Comparison of ENCODE assay signal across 8 cellular contexts in genomic region chr11:65651589-65652510, GRCh38. TPM values are rescaled to one million over a fixed set of nuclear protein-coding genes. Genes with fewer than 3 reads are reported as not detected.
DNase-seq lines count a peak whose midpoint lies in the region; ATAC-seq and TF ChIP-seq lines count a peak whose summit lies in the region.

No MANE protein-coding gene starts in this region.

- peaks cover 43% of the 10 kb centered on the region for H3K4me1 Mint-ChIP-seq in CD14-positive monocyte
- H3K4me1 Mint-ChIP-seq in activated CD8-positive, alpha-beta T cell treated with anti-CD3 and anti-CD28 coated beads, Interleukin-2, amount 10 ng/mL, durations not matched to agents 7 days and 5 days (ENCODE audit: low read depth) = peaks cover 43% of the 10 kb centered on the region

- H3K36me3 Mint-ChIP-seq in CD14-positive monocyte = peaks cover 66 to 78% of the 10 kb centered on the region in 2 donors
- H3K36me3 Mint-ChIP-seq in activated CD8-positive, alpha-beta T cell treated with anti-CD3 and anti-CD28 coated beads, Interleukin-2, amount 10 ng/mL, durations not matched to agents 7 days and 5 days (ENCODE audit: low read depth) = peaks cover 66% of the 10 kb centered on the region

- peak; percentile 19 for ATAC-seq in HG03066 (IDR thresholded peaks at IDR 0.05; ENCODE audit: low read depth, unreplicated experiment)
- no peak for ATAC-seq in activated CD8-positive, alpha-beta T cell treated with anti-CD3 and anti-CD28 coated beads, Interleukin-2, amount 10 ng/mL, durations not matched to agents 7 days and 5 days
- peak; percentile 0 to 19 (median 8) for ATAC-seq in psoas muscle
- ATAC-seq in HG02642 (IDR thresholded peaks at IDR 0.05; ENCODE audit: poor library complexity, unreplicated experiment) = no peak
- ATAC-seq in GM21576 (IDR thresholded peaks at IDR 0.05; ENCODE audit: unreplicated experiment) = no peak

- CTCF ChIA-PET in activated CD8-positive, alpha-beta T cell treated with anti-CD3 and anti-CD28 coated beads, Interleukin-2, amount 10 ng/mL, durations not matched to agents 7 days and 5 days (lab: Charles Lee) = interaction anchor here (0.7 to 2.8 kb wide), 11 partner anchors 9 to 238 kb away, joined by 3 to 25 read pairs (median 4); partner anchors contain the start of genes CCDC85B, PCNX3 and SIPA1

- no peak for TF ChIP-seq CTCF in CD14-positive monocyte (IDR thresholded peaks at IDR 0.05)
- TF ChIP-seq CTCF in cardiac muscle cell (IDR thresholded peaks at IDR 0.05; ENCODE audit: low read depth, low read length) = no peak
- no peak for TF ChIP-seq CTCF in psoas muscle (IDR thresholded peaks at IDR 0.05)

- no peaks in the 10 kb centered on the region for H3K27me3 ChIP-seq in cardiac muscle cell
- peaks cover 0 to 10% (median 0%) of the 10 kb centered on the region in 3 donors for H3K27me3 ChIP-seq in psoas muscle (ENCODE audit: insufficient read depth in 3 of 3, low read length in 2 of 3)

- POLR2A ChIA-PET in activated CD8-positive, alpha-beta T cell treated with anti-CD3 and anti-CD28 coated beads, Interleukin-2, amount 10 ng/mL, durations not matched to agents 7 days and 5 days (lab: Charles Lee) = interaction anchor here (0.6 to 5.4 kb wide), 7 partner anchors 9 to 571 kb away, joined by 3 to 50 read pairs (median 3); partner anchors contain the start of genes RELA and SIPA1

- H3K27ac Mint-ChIP-seq in CD14-positive monocyte = peak overlapping the region; percentile 90 to 98 (median 96)
- H3K27ac Mint-ChIP-seq in activated CD8-positive, alpha-beta T cell treated with anti-CD3 and anti-CD28 coated beads, Interleukin-2, amount 10 ng/mL, durations not matched to agents 7 days and 5 days = peak overlapping the region; percentile 90

- H3K27ac ChIP-seq in cardiac muscle cell (peak overlapping the region; percentile 91), psoas muscle (peak overlapping the region; percentile 93)

- H3K4me3 ChIP-seq in cardiac muscle cell (peak overlapping the region; percentile 34), psoas muscle (peak overlapping the region; percentile 71)

- no peaks in the 10 kb centered on the region for H3K9me3 Mint-ChIP-seq in CD14-positive monocyte
- H3K9me3 Mint-ChIP-seq in activated CD8-positive, alpha-beta T cell treated with anti-CD3 and anti-CD28 coated beads, Interleukin-2, amount 10 ng/mL, durations not matched to agents 7 days and 5 days (ENCODE audit: insufficient read depth) = no peaks in the 10 kb centered on the region

- H3K4me1 ChIP-seq in cardiac muscle cell (ENCODE audit: low read depth) (peaks cover 10% of the 10 kb centered on the region), psoas muscle (peaks cover 17% of the 10 kb centered on the region)

- H3K9me3 ChIP-seq in cardiac muscle cell (ENCODE audit: low read depth) (no peaks in the 10 kb centered on the region), psoas muscle (no peaks in the 10 kb centered on the region)

- H3K36me3 ChIP-seq in cardiac muscle cell (peaks cover 18% of the 10 kb centered on the region), psoas muscle (ENCODE audit: insufficient read depth in 1 of 2, low read depth in 1 of 2) (peaks cover 9 to 55% of the 10 kb centered on the region in 2 donors)

- 26 to 31% (median 30%) methylated on average over 25 to 28 of the region's 28 CpGs for WGBS in psoas muscle, 3 donors

- peak overlapping the region; percentile 76 to 90 for H3K4me3 Mint-ChIP-seq in CD14-positive monocyte
- peak overlapping the region; percentile 77 for H3K4me3 Mint-ChIP-seq in activated CD8-positive, alpha-beta T cell treated with anti-CD3 and anti-CD28 coated beads, Interleukin-2, amount 10 ng/mL, durations not matched to agents 7 days and 5 days

- DNase-seq in CD14-positive monocyte (ENCODE audit: low spot score) (no peak), cardiac muscle cell (ENCODE audit: low read depth in 1 of 2, low spot score in 1 of 2) (peak in 1 of 2 donors; percentile 48), psoas muscle (peak in 1 of 2 donors; percentile 58), NCI-H526 (lab: John Stamatoyannopoulos, UW) (no peak)
- peak; percentile 25 for DNase-seq in activated CD8-positive, alpha-beta T cell treated with anti-CD3 and anti-CD28 coated beads, Interleukin-2, amount 10 ng/mL, durations not matched to agents 7 days and 5 days

- no peaks in the 10 kb centered on the region for H3K27me3 Mint-ChIP-seq in CD14-positive monocyte (ENCODE audit: low read depth in 3 of 3)
- no peaks in the 10 kb centered on the region for H3K27me3 Mint-ChIP-seq in activated CD8-positive, alpha-beta T cell treated with anti-CD3 and anti-CD28 coated beads, Interleukin-2, amount 10 ng/mL, durations not matched to agents 7 days and 5 days (ENCODE audit: low read depth)

- intact Hi-C loops in CD14-positive monocyte (cut with micrococcal nuclease) (loop anchor here (1.0 to 5.0 kb wide), 4 partner anchors 14 to 37 kb away; partner anchors contain the start of genes PCNX3 (in 2 of the 2), MAP3K11 (in 1 of the 2) and SIPA1 (in 1 of the 2)), psoas muscle (cut with DNase I) (loop anchor here in 1 of 2 donors (5.0 kb wide), 1 partner anchor 110 kb away; no protein-coding TSS in a partner anchor)

RNA-seq across cellular contexts. Expression of gene RELA, which starts 10.9 kb away (rescaled TPM):
- polyA plus RNA-seq in CD14-positive monocyte (10 to 100 TPM; 21.3 to 30.9 TPM), cardiac muscle cell (46.2 and 46.5 TPM in 2 replicates), psoas muscle (10 to 100 TPM; 42.1 to 64.9 (median 64.0) TPM)
- total RNA-seq in activated CD8-positive, alpha-beta T cell treated with anti-CD3 and anti-CD28 coated beads, Interleukin-2, amount 10 ng/mL, durations not matched to agents 7 days and 5 days = 10 to 100 TPM; 72.5 to 82.4 TPM
- total RNA-seq in cardiac muscle cell (39.8 and 51.9 TPM in 2 replicates), psoas muscle (10 to 100 TPM; 48.7 to 72.6 (median 65.2) TPM)

RNA-seq across cellular contexts. Expression of gene SIPA1, which starts 13.9 kb away (rescaled TPM):
- polyA plus RNA-seq in CD14-positive monocyte = 10 to 100 TPM; 83.4 to 86.5 TPM
- 100 to 1,000 TPM; 245 to 274 TPM for total RNA-seq in activated CD8-positive, alpha-beta T cell treated with anti-CD3 and anti-CD28 coated beads, Interleukin-2, amount 10 ng/mL, durations not matched to agents 7 days and 5 days
- total RNA-seq in cardiac muscle cell = 17.3 and 25.9 TPM in 2 replicates
- polyA plus RNA-seq in cardiac muscle cell = 21.6 and 33.7 TPM in 2 replicates
- 10 to 100 TPM; 10.1 to 15.6 (median 11.3) TPM for total RNA-seq in psoas muscle
- 10 to 100 TPM in 2 of 3 donors, 1 to 10 TPM in 1; 7.9 to 17.4 (median 13.7) TPM for polyA plus RNA-seq in psoas muscle

RNA-seq across cellular contexts. Expression of gene PCNX3, which starts 36.3 kb away (rescaled TPM):
- polyA plus RNA-seq in CD14-positive monocyte = 1 to 10 TPM in 1 of 2 donors, under 1 TPM in 1; 0.58 to 1.7 TPM
- 10 to 100 TPM; 50.1 to 54.8 TPM for total RNA-seq in activated CD8-positive, alpha-beta T cell treated with anti-CD3 and anti-CD28 coated beads, Interleukin-2, amount 10 ng/mL, durations not matched to agents 7 days and 5 days
- 40.9 and 42.7 TPM in 2 replicates for total RNA-seq in cardiac muscle cell
- 18.9 and 22.0 TPM in 2 replicates for polyA plus RNA-seq in cardiac muscle cell
- total RNA-seq in psoas muscle = 10 to 100 TPM in 1 of 4 donors, 1 to 10 TPM in 3; 8.9 to 10.8 (median 9.7) TPM
- 10 to 100 TPM in 2 of 3 donors, 1 to 10 TPM in 1; 6.5 to 15.5 (median 11.4) TPM for polyA plus RNA-seq in psoas muscle

RNA-seq across cellular contexts. Expression of gene MAP3K11, which starts 37.8 kb away (rescaled TPM):
- polyA plus RNA-seq in CD14-positive monocyte (10 to 100 TPM; 20.8 to 32.0 TPM), cardiac muscle cell (25.9 and 31.2 TPM in 2 replicates), psoas muscle (10 to 100 TPM in 2 of 3 donors, 1 to 10 TPM in 1; 8.8 to 13.9 (median 10.7) TPM)
- 10 to 100 TPM; 56.7 to 66.5 TPM for total RNA-seq in activated CD8-positive, alpha-beta T cell treated with anti-CD3 and anti-CD28 coated beads, Interleukin-2, amount 10 ng/mL, durations not matched to agents 7 days and 5 days
- total RNA-seq in cardiac muscle cell (44.8 and 63.1 TPM in 2 replicates), psoas muscle (10 to 100 TPM; 14.5 to 18.8 (median 16.8) TPM)

RNA-seq across cellular contexts. Expression of gene KCNK7, which starts 56.2 kb away (rescaled TPM):
- polyA plus RNA-seq in CD14-positive monocyte (not detected), cardiac muscle cell (not detected in 2 replicates), psoas muscle (1 to 10 TPM in 1 of 3 donors, under 1 TPM in 2; 0.22 to 1.4 (median 0.99) TPM)
- total RNA-seq in activated CD8-positive, alpha-beta T cell treated with anti-CD3 and anti-CD28 coated beads, Interleukin-2, amount 10 ng/mL, durations not matched to agents 7 days and 5 days = under 1 TPM; 0.95 to 0.99 TPM
- total RNA-seq in cardiac muscle cell (0.25 TPM in 1 of 2 replicates, not detected in the other), psoas muscle (under 1 TPM in 3 of 4 donors, not detected in 1; 0.19 to 0.56 (median 0.27) TPM)

Comparison
In these comparisons a context has a peak if more than half of its experiments do, and no peak if none do; other contexts are left out.
1. ATAC-seq: peak in HG03066 (single experiment) and psoas muscle (4 of 4); none in activated CD8-positive, alpha-beta T cell treated with anti-CD3 and anti-CD28 coated beads, Interleukin-2, amount 10 ng/mL, durations not matched to agents 7 days and 5 days (single experiment), HG02642 (single experiment) and GM21576 (single experiment).